Comparison of ENCODE assay signal across 8 cellular contexts in genomic region chr11:67732045-67732787, GRCh38. TPM values are rescaled to one million over a fixed set of nuclear protein-coding genes. Genes with fewer than 3 reads are reported as not detected.
DNase-seq lines count a peak whose midpoint lies in the region; ATAC-seq and TF ChIP-seq lines count a peak whose summit lies in the region.

No MANE protein-coding gene starts in this region.

- H3K4me3 ChIP-seq in epithelial cell of proximal tubule (ENCODE audit: low read depth, low read length) (no peak overlapping the region), right atrium auricular region (peak overlapping the region in 1 of 2 donors; percentile 25)

- peak; percentile 44 for TF ChIP-seq CTCF in CD14-positive monocyte (IDR thresholded peaks at IDR 0.05)
- TF ChIP-seq CTCF in epithelial cell of proximal tubule (conservative IDR thresholded peaks at IDR 0.05; ENCODE audit: low read depth, low read length), result peak; percentile 44
- peak in 1 of 2 donors; percentile 11 for TF ChIP-seq CTCF in right atrium auricular region (IDR thresholded peaks at IDR 0.05)

- H3K9me3 ChIP-seq in right atrium auricular region, result no peaks in the 10 kb centered on the region

- H3K4me1 Mint-ChIP-seq in CD14-positive monocyte, result peaks cover 7% of the 10 kb centered on the region
- H3K4me1 Mint-ChIP-seq in activated CD4-positive, alpha-beta T cell treated with anti-CD3 and anti-CD28 coated beads, Interleukin-2, amount 10 ng/mL, durations not matched to agents 7 days and 5 days, result peaks cover 10% of the 10 kb centered on the region

- H3K4me3 Mint-ChIP-seq in CD14-positive monocyte, result no peak overlapping the region
- H3K4me3 Mint-ChIP-seq in activated CD4-positive, alpha-beta T cell treated with anti-CD3 and anti-CD28 coated beads, Interleukin-2, amount 10 ng/mL, durations not matched to agents 7 days and 5 days, result no peak overlapping the region

- H3K27ac Mint-ChIP-seq in CD14-positive monocyte, result no peak overlapping the region
- H3K27ac Mint-ChIP-seq in activated CD4-positive, alpha-beta T cell treated with anti-CD3 and anti-CD28 coated beads, Interleukin-2, amount 10 ng/mL, durations not matched to agents 7 days and 5 days, result no peak overlapping the region

- H3K36me3 Mint-ChIP-seq in CD14-positive monocyte, result no peaks in the 10 kb centered on the region
- H3K36me3 Mint-ChIP-seq in activated CD4-positive, alpha-beta T cell treated with anti-CD3 and anti-CD28 coated beads, Interleukin-2, amount 10 ng/mL, durations not matched to agents 7 days and 5 days (ENCODE audit: low read depth), result no peaks in the 10 kb centered on the region

- peaks cover 0 to 3% (median 0%) of the 10 kb centered on the region in 7 donors for H3K9me3 Mint-ChIP-seq in CD14-positive monocyte
- no peaks in the 10 kb centered on the region for H3K9me3 Mint-ChIP-seq in activated CD4-positive, alpha-beta T cell treated with anti-CD3 and anti-CD28 coated beads, Interleukin-2, amount 10 ng/mL, durations not matched to agents 7 days and 5 days

- intact Hi-C loops in CD14-positive monocyte (cut with micrococcal nuclease), result no loop called here

- DNase-seq in CD14-positive monocyte (ENCODE audit: low spot score), result no peak
- DNase-seq in HT1080 (ENCODE audit: low read depth), result peak; percentile 6
- peak; percentile 27 for DNase-seq in activated CD4-positive, alpha-beta T cell treated with anti-CD3 and anti-CD28 coated beads, Interleukin-2, amount 10 ng/mL, durations not matched to agents 7 days and 5 days
- no peak for DNase-seq in epithelial cell of proximal tubule (ENCODE audit: low read depth)
- DNase-seq in stimulated activated CD4-positive, alpha-beta T cell treated with anti-CD3 and anti-CD28 coated beads, Interleukin-2, amount 100 ng/mL, for 4 hours (ENCODE audit: low read depth), result peak; percentile 18
- no peak for DNase-seq in DMS79 (lab: John Stamatoyannopoulos, UW)
- DNase-seq in right atrium auricular region (ENCODE audit: low spot score), result no peak

- H3K27me3 ChIP-seq in right atrium auricular region, result peaks cover 0 to 6% of the 10 kb centered on the region in 2 donors

- H3K27me3 Mint-ChIP-seq in CD14-positive monocyte (ENCODE audit: low read depth in 3 of 3), result peaks cover 9 to 27% (median 13%) of the 10 kb centered on the region in 3 donors
- peaks cover 15% of the 10 kb centered on the region for H3K27me3 Mint-ChIP-seq in activated CD4-positive, alpha-beta T cell treated with anti-CD3 and anti-CD28 coated beads, Interleukin-2, amount 10 ng/mL, durations not matched to agents 7 days and 5 days

- no peaks in the 10 kb centered on the region for H3K4me1 ChIP-seq in right atrium auricular region

- CTCF ChIA-PET in activated CD4-positive, alpha-beta T cell treated with anti-CD3 and anti-CD28 coated beads, Interleukin-2, amount 10 ng/mL, durations not matched to agents 7 days and 5 days (lab: Charles Lee), result no interaction called here

- POLR2A ChIA-PET in activated CD4-positive, alpha-beta T cell treated with anti-CD3 and anti-CD28 coated beads, Interleukin-2, amount 10 ng/mL, durations not matched to agents 7 days and 5 days (lab: Charles Lee), result no interaction called here

- H3K27ac ChIP-seq in right atrium auricular region, result no peak overlapping the region

- ATAC-seq in HG02798 (IDR thresholded peaks at IDR 0.05; ENCODE audit: poor library complexity, unreplicated experiment), result no peak

- no peaks in the 10 kb centered on the region for H3K36me3 ChIP-seq in right atrium auricular region

RNA-seq across cellular contexts. Expression of gene ALDH3B2, which starts 57.8 kb away (rescaled TPM):
- not detected for polyA plus RNA-seq in CD14-positive monocyte
- not detected in 2 replicates for total RNA-seq in HT1080 (2014; rRNA removed; shearing (Covaris generic))
- not detected in 2 replicates for polyA plus RNA-seq in HT1080 (2015; cell fraction: cytosol; rRNA removed)
- not detected in 2 replicates for polyA plus RNA-seq in HT1080 (2015; cell fraction: nucleus; rRNA removed)
- total RNA-seq in activated CD4-positive, alpha-beta T cell treated with anti-CD3 and anti-CD28 coated beads, Interleukin-2, amount 10 ng/mL, durations not matched to agents 7 days and 5 days, result not detected
- total RNA-seq in epithelial cell of proximal tubule (0.51 TPM in 1 of 2 replicates, not detected in the other), right atrium auricular region (not detected)

Comparison
In these comparisons a context has a peak if more than half of its experiments do, and no peak if none do; other contexts are left out.
1. DNase-seq: peak in HT1080 (single experiment), activated CD4-positive, alpha-beta T cell treated with anti-CD3 and anti-CD28 coated beads, Interleukin-2, amount 10 ng/mL, durations not matched to agents 7 days and 5 days (single experiment) and stimulated activated CD4-positive, alpha-beta T cell treated with anti-CD3 and anti-CD28 coated beads, Interleukin-2, amount 100 ng/mL, for 4 hours (single experiment); none in CD14-positive monocyte (single experiment), epithelial cell of proximal tubule (single experiment), DMS79 (single experiment) and right atrium auricular region (single experiment).